In the genomic region with DNA sequence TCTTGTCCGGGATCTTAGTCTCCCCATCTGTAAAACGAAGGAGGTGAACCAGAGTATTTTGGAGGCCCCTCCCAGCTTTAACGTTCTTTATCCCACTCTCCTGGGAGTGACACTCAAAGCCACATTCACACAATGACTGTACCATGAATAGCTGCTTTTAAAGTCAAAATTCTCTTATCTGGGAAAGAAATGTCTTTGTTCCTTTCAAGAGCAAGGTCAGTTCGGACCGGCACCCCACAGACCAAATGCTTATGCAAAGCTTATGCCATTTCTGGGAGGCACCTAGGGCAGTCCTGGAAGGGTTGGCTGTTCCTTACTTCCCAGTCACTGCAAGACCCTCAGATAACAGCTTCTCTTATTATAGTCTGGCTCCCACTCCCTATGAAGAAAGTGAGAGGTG, we compare ENCODE assay signal across 18 cellular contexts. TPM values are rescaled to one million over a fixed set of nuclear protein-coding genes. Genes with fewer than 3 reads are reported as not detected.
DNase-seq lines count a peak whose midpoint lies in the region; ATAC-seq and TF ChIP-seq lines count a peak whose summit lies in the region.
"Had no signal": no experiment of that assay in that cellular context is flagged by ENCODE, and none has a peak within 500 bp of the region (broad histone marks: within the 10 kb centered on the region; RNA-seq: fewer than 3 reads in every experiment).

No MANE protein-coding gene starts in this region.

- H3K9me3 Mint-ChIP-seq in endodermal cell (no peaks in the 10 kb centered on the region), nephron (no peaks in the 10 kb centered on the region), T-cell (peaks cover 0 to 3% (median 0%) of the 10 kb centered on the region in 3 donors)
- H3K9me3 Mint-ChIP-seq: CD8-positive, alpha-beta T cell had no signal

- DNase-seq in H7 (peak; percentile 53), endodermal cell (peak; percentile 57), amniotic stem cell (lab: John Stamatoyannopoulos, UW) (no peak), CD1c-positive myeloid dendritic cell (ENCODE audit: extremely low spot score) (no peak), T-cell (no peak), NCI-H1694 (lab: John Stamatoyannopoulos, UW) (no peak)
- DNase-seq: 8988T; Calu3; CD8-positive, alpha-beta T cell; DMS79 treated with DMSO at 0.1 percent for 48 hours; GF-D8; IMR-90 had no signal

- TF ChIP-seq CTCF in endodermal cell (conservative IDR thresholded peaks at IDR 0.05) = no peak
- TF ChIP-seq CTCF in nephron (IDR thresholded peaks at IDR 0.05; ENCODE audit: unreplicated experiment in 3 of 3) = no peak

- 14% methylated on average over 5 of the region's 5 CpGs for WGBS in HUES64
- 44 to 45% methylated on average over 2 to 5 of the region's 5 CpGs for WGBS in endodermal cell (ENCODE audit: insufficient coverage in 1 of 2, insufficient read length in 1 of 2), 2 experiments

- H3K27ac Mint-ChIP-seq in endodermal cell (no peak overlapping the region), nephron (peak overlapping the region; percentile 21 to 49 (median 23)), T-cell (no peak overlapping the region)
- H3K27ac Mint-ChIP-seq: CD8-positive, alpha-beta T cell had no signal

- POLR2A ChIA-PET in T-cell (lab: Charles Lee) = no interaction called here

- H3K4me1 Mint-ChIP-seq in endodermal cell (peaks cover 24% of the 10 kb centered on the region), nephron (peaks cover 68% of the 10 kb centered on the region), T-cell (no peaks in the 10 kb centered on the region)
- H3K4me1 Mint-ChIP-seq: CD14-positive monocyte had no signal

- ATAC-seq in T-cell (replicated peaks in 1 of 4) = no peak
- ATAC-seq: CD8-positive, alpha-beta T cell; K562 had no signal

- H3K27me3 ChIP-seq in H7 (ENCODE audit: control insufficient read depth, insufficient read depth, low read length) (no peaks in the 10 kb centered on the region), HUES64 (ENCODE audit: insufficient read depth, low read length) (no peaks in the 10 kb centered on the region), endodermal cell (ENCODE audit: control insufficient read depth, insufficient read depth, low read length, poor library complexity, severe bottlenecking) (peaks cover 9% of the 10 kb centered on the region)
- H3K27me3 ChIP-seq: BLaER1 had no signal

- H3K4me1 ChIP-seq in HUES64 (ENCODE audit: insufficient read depth, low read length) = peaks cover 25% of the 10 kb centered on the region
- no peaks in the 10 kb centered on the region for H3K4me1 ChIP-seq in endodermal cell (ENCODE audit: control insufficient read depth, insufficient read depth, low read length)
- H3K4me1 ChIP-seq: BLaER1 had no signal

- H3K4me3 Mint-ChIP-seq in endodermal cell (no peak overlapping the region), nephron (no peak overlapping the region), T-cell (no peak overlapping the region)
- H3K4me3 Mint-ChIP-seq: CD14-positive monocyte; CD8-positive, alpha-beta T cell had no signal

- H3K36me3 Mint-ChIP-seq in endodermal cell (ENCODE audit: low read depth) = no peaks in the 10 kb centered on the region
- no peaks in the 10 kb centered on the region for H3K36me3 Mint-ChIP-seq in nephron (ENCODE audit: low read depth)
- H3K36me3 Mint-ChIP-seq in T-cell = no peaks in the 10 kb centered on the region
- H3K36me3 Mint-ChIP-seq: CD14-positive monocyte; CD8-positive, alpha-beta T cell had no signal

- peaks cover 18% of the 10 kb centered on the region for H3K27me3 Mint-ChIP-seq in endodermal cell (ENCODE audit: insufficient read depth)
- H3K27me3 Mint-ChIP-seq in nephron (ENCODE audit: low read depth) = peaks cover 13% of the 10 kb centered on the region
- no peaks in the 10 kb centered on the region for H3K27me3 Mint-ChIP-seq in T-cell

- H3K4me3 ChIP-seq in H7 (ENCODE audit: insufficient read depth, low read depth, low read length) (no peak overlapping the region), HUES64 (ENCODE audit: low read length) (no peak overlapping the region), endodermal cell (ENCODE audit: low read length) (no peak overlapping the region)
- H3K4me3 ChIP-seq: BLaER1, K562 had no signal

- H3K9ac ChIP-seq in HUES64 (ENCODE audit: low read depth, low read length) = no peak overlapping the region
- H3K9ac ChIP-seq in endodermal cell (ENCODE audit: extremely low read depth, low read length, poor library complexity, severe bottlenecking) = no peak overlapping the region
- H3K9ac ChIP-seq: BLaER1 had no signal

- H3K9me3 ChIP-seq in HUES64 (ENCODE audit: insufficient read depth, low read depth, low read length) (no peaks in the 10 kb centered on the region), endodermal cell (ENCODE audit: control insufficient read depth, low read length) (no peaks in the 10 kb centered on the region)
- H3K9me3 ChIP-seq: BLaER1 had no signal

- H3K27ac ChIP-seq in HUES64 (ENCODE audit: low read depth, low read length) = peak overlapping the region; percentile 80; the same call in 1 of the 2 replicates
- no peak overlapping the region for H3K27ac ChIP-seq in endodermal cell (ENCODE audit: low read depth, low read length)
- H3K27ac ChIP-seq: BLaER1 had no signal

- H3K36me3 ChIP-seq in H7 (replicated peaks; ENCODE audit: control insufficient read depth, insufficient read depth, low read length) = no peaks in the 10 kb centered on the region
- no peaks in the 10 kb centered on the region for H3K36me3 ChIP-seq in HUES64 (ENCODE audit: insufficient read depth, low read length)
- H3K36me3 ChIP-seq in endodermal cell (ENCODE audit: control insufficient read depth, insufficient read depth, low read length) = no peaks in the 10 kb centered on the region
- H3K36me3 ChIP-seq: BLaER1 had no signal

- CTCF ChIA-PET in T-cell (lab: Charles Lee) = no interaction called here

RNA-seq across cellular contexts. Expression of gene WNT5A, which starts 53.5 kb away (rescaled TPM):
- 11.5 and 15.7 TPM in 2 replicates for total RNA-seq in H7 (2014; rRNA removed; shearing (Covaris generic))
- 6.7 TPM for polyA plus RNA-seq in HUES64 (2013, experiment 1 of 2)
- 7.5 TPM for polyA plus RNA-seq in HUES64 (2013, experiment 2 of 2)
- total RNA-seq in endodermal cell (1 to 10 TPM in 1 of 2 donors, under 1 TPM in 1; 0.92 to 1.4 TPM), T-cell (under 1 TPM in 3 of 5 donors, not detected in 2; 0.09 to 0.16 (median 0.13) TPM)
- 13.3 TPM for polyA plus RNA-seq in endodermal cell (2013, experiment 1 of 2)
- 11.2 TPM for polyA plus RNA-seq in endodermal cell (2013, experiment 2 of 2)
- total RNA-seq: HT-29 had no signal
- polyA plus RNA-seq: K562 had no signal

Comparison
In these comparisons a context has a peak if more than half of its experiments do, and no peak if none do; other contexts are left out.
1. DNase-seq: peak in H7 (single experiment) and endodermal cell (single experiment); none in amniotic stem cell (single experiment), CD1c-positive myeloid dendritic cell (single experiment), T-cell (0 of 34) and NCI-H1694 (single experiment).
2. H3K27ac Mint-ChIP-seq: peak in nephron (3 of 3); none in endodermal cell (single experiment) and T-cell (0 of 2).